8 cellular contexts compared by ENCODE assay signal in genomic region chr18:12947355-12948054, GRCh38. TPM values are rescaled to one million over a fixed set of nuclear protein-coding genes. Genes with fewer than 3 reads are reported as not detected.
A peak's percentile ranks its signal among the peaks of the same experiment; 100 is the strongest.
DNase-seq lines count a peak whose midpoint lies in the region; TF ChIP-seq lines count a peak whose summit lies in the region.

Gene SEH1L, plus strand, starts transcription at chr18:12948011. Its CDS starts 111 bp downstream, at chr18:12948122.

- peaks cover 28% of the 10 kb centered on the region for H3K9me3 Mint-ChIP-seq in nephron progenitor cell
- H3K9me3 Mint-ChIP-seq in stimulated activated naive CD8-positive, alpha-beta T cell treated with anti-CD3 and anti-CD28 coated beads, Interleukin-15, Interleukin-2, amounts not matched to agents 100 ng/mL and 50 ng/mL, for 24 hours, result no peaks in the 10 kb centered on the region

- H3K4me1 ChIP-seq in HAP-1 (peaks cover 19% of the 10 kb centered on the region), MM.1S (ENCODE audit: low read length) (peaks cover 5% of the 10 kb centered on the region; the same call in 1 of the 2 replicates)

- peaks cover 26% of the 10 kb centered on the region for H3F3A ChIP-seq in MM.1S (ENCODE audit: insufficient read depth, low read length)

- peak within 1 kb of the TSS; percentile 93 for H3K4me2 ChIP-seq in MM.1S (ENCODE audit: low read depth, low read length)

- peak within 1 kb of the TSS; percentile 93 for H2AFZ ChIP-seq in MM.1S (ENCODE audit: low read length)

- in situ Hi-C loops in HAP-1 (cut with MboI; ENCODE audit: low sequenced_read_pairs), result loop anchor here (25.0 kb wide), 1 partner anchor 560 kb away; the partner anchor contains the start of gene AFG3L2

- H3K9me3 ChIP-seq in HAP-1, result peaks cover 3% of the 10 kb centered on the region; the same call in 1 of the 2 replicates
- no peaks in the 10 kb centered on the region for H3K9me3 ChIP-seq in MM.1S (replicated peaks; ENCODE audit: insufficient read depth, low read length)

- TF ChIP-seq CTCF in MM.1S (IDR thresholded peaks at IDR 0.05; ENCODE audit: low read length) (no peak), fibroblast of the aortic adventitia (IDR thresholded peaks at IDR 0.05; ENCODE audit: insufficient read depth, low read length) (no peak), nephron progenitor cell (IDR thresholded peaks at IDR 0.05) (no peak)

- peak within 1 kb of the TSS; percentile 99 for H3K27ac ChIP-seq in MM.1S (ENCODE audit: low read length)

- no peaks in the 10 kb centered on the region for H3K9me2 ChIP-seq in MM.1S (replicated peaks; ENCODE audit: insufficient read depth, low read length)

- H3K36me3 ChIP-seq in HAP-1 (replicated peaks) (peaks cover 10% of the 10 kb centered on the region), MM.1S (replicated peaks; ENCODE audit: insufficient read depth, low read length) (no peaks in the 10 kb centered on the region)

- peak within 1 kb of the TSS; percentile 94 for H3K9ac ChIP-seq in MM.1S (ENCODE audit: low read length)

- DNase-seq in ELF-1 (ENCODE audit: low read depth, low spot score), result peak; percentile 88
- DNase-seq in HAP-1 (ENCODE audit: low spot score in 2 of 2), result peak; percentile 95 to 100
- DNase-seq in MM.1S, result peak; percentile 96
- DNase-seq in SHP77 treated with DMSO at 0.1 percent for 48 hours (lab: John Stamatoyannopoulos, UW), result peak; percentile 84
- DNase-seq in activated effector memory CD4-positive, alpha-beta T cell treated with anti-CD3 and anti-CD28 coated beads, Interleukin-2, amount 50 U/mL, for 16 hours, result peak; percentile 99
- DNase-seq in fibroblast of the aortic adventitia (ENCODE audit: low read depth), result peak; percentile 98
- DNase-seq in nephron progenitor cell, result peak; percentile 99

- peaks cover 28% of the 10 kb centered on the region for H3K4me1 Mint-ChIP-seq in nephron progenitor cell
- peaks cover 63% of the 10 kb centered on the region for H3K4me1 Mint-ChIP-seq in stimulated activated naive CD8-positive, alpha-beta T cell treated with anti-CD3 and anti-CD28 coated beads, Interleukin-15, Interleukin-2, amounts not matched to agents 100 ng/mL and 50 ng/mL, for 24 hours (ENCODE audit: low read depth)

- H4K20me1 ChIP-seq in MM.1S (ENCODE audit: insufficient read depth, low read length), result no peaks in the 10 kb centered on the region

- H3K79me2 ChIP-seq in MM.1S (ENCODE audit: low read length), result peaks cover 45% of the 10 kb centered on the region

- H3K4me3 Mint-ChIP-seq in nephron progenitor cell, result peak within 1 kb of the TSS; percentile 94
- peak within 1 kb of the TSS; percentile 98 for H3K4me3 Mint-ChIP-seq in stimulated activated naive CD8-positive, alpha-beta T cell treated with anti-CD3 and anti-CD28 coated beads, Interleukin-15, Interleukin-2, amounts not matched to agents 100 ng/mL and 50 ng/mL, for 24 hours

- no peaks in the 10 kb centered on the region for H3K27me3 Mint-ChIP-seq in nephron progenitor cell (ENCODE audit: low read depth, poor library complexity)
- H3K27me3 Mint-ChIP-seq in stimulated activated naive CD8-positive, alpha-beta T cell treated with anti-CD3 and anti-CD28 coated beads, Interleukin-15, Interleukin-2, amounts not matched to agents 100 ng/mL and 50 ng/mL, for 24 hours, result no peaks in the 10 kb centered on the region

- peaks cover 39% of the 10 kb centered on the region for H3K36me3 Mint-ChIP-seq in nephron progenitor cell (ENCODE audit: low read depth)
- peaks cover 34% of the 10 kb centered on the region for H3K36me3 Mint-ChIP-seq in stimulated activated naive CD8-positive, alpha-beta T cell treated with anti-CD3 and anti-CD28 coated beads, Interleukin-15, Interleukin-2, amounts not matched to agents 100 ng/mL and 50 ng/mL, for 24 hours (ENCODE audit: low read depth)

- peak within 1 kb of the TSS; percentile 99 for H3K27ac Mint-ChIP-seq in nephron progenitor cell
- peak within 1 kb of the TSS; percentile 99 for H3K27ac Mint-ChIP-seq in stimulated activated naive CD8-positive, alpha-beta T cell treated with anti-CD3 and anti-CD28 coated beads, Interleukin-15, Interleukin-2, amounts not matched to agents 100 ng/mL and 50 ng/mL, for 24 hours

- peak within 1 kb of the TSS; percentile 71 for H3K4me3 ChIP-seq in HAP-1
- peak within 1 kb of the TSS; percentile 95 for H3K4me3 ChIP-seq in MM.1S (ENCODE audit: low read length)
- peak within 1 kb of the TSS; percentile 94 for H3K4me3 ChIP-seq in fibroblast of the aortic adventitia (ENCODE audit: low read depth, low read length)

- H3K27me3 ChIP-seq in HAP-1 (ENCODE audit: low read depth) (no peaks in the 10 kb centered on the region), MM.1S (replicated peaks; ENCODE audit: insufficient read depth, low read length) (no peaks in the 10 kb centered on the region)

RNA-seq across cellular contexts. Expression of gene SEH1L, which starts in this region (rescaled TPM):
- total RNA-seq in fibroblast of the aortic adventitia (ENCODE audit: low replicate concordance), result 52.2 and 68.8 TPM in 2 replicates

Comparison
In these comparisons a context has a peak if more than half of its experiments do, and no peak if none do; other contexts are left out.
1. Peak in every context shown above with its lines: DNase-seq, H3K4me3 ChIP-seq and H3K27ac ChIP-seq.